In the genomic region with DNA sequence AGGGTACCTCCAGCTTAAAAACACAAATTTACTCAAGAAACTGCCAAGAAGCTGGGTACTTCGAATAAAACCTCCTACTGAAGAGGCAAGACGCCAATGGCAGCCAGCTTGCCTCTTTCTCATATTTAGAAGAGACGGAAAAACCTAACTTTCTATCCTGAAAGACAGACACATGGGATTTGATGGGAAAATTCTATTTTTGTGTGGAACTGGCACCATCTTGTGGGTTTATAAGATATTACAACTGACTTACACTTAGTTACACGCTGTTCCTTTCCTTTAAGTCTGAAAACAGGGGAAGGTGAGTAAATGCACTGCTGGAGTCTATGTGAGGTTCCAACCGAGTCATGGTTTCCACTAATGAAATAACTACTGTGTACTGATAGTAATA, we compare ENCODE assay signal across 8 cellular contexts. TPM values are rescaled to one million over a fixed set of nuclear protein-coding genes. Genes with fewer than 3 reads are reported as not detected.
DNase-seq lines count a peak whose midpoint lies in the region; ATAC-seq and TF ChIP-seq lines count a peak whose summit lies in the region.

No MANE protein-coding gene starts in this region.

- peak; percentile 55 for TF ChIP-seq CTCF in DOHH2 (IDR thresholded peaks at IDR 0.05; ENCODE audit: low read depth, low read length, poor library complexity, severe bottlenecking)
- peak; percentile 34 for TF ChIP-seq CTCF in brain microvascular endothelial cell (IDR thresholded peaks at IDR 0.05; ENCODE audit: low read depth, low read length, missing control alignments)
- TF ChIP-seq CTCF in CD8-positive, alpha-beta T cell (IDR thresholded peaks at IDR 0.05): no peak

- H3K36me3 ChIP-seq in DOHH2 (ENCODE audit: control insufficient read depth, low read length) (peaks cover 51% of the 10 kb centered on the region), brain microvascular endothelial cell (replicated peaks) (peaks cover 11% of the 10 kb centered on the region), aorta (ENCODE audit: control insufficient read depth in 1 of 2, insufficient read depth in 2 of 2, low read length in 1 of 2) (peaks cover 5 to 14% of the 10 kb centered on the region in 2 donors)
- H3K36me3 ChIP-seq in CD8-positive, alpha-beta T cell (ENCODE audit: insufficient read depth, low read length): peaks cover 19% of the 10 kb centered on the region

- intact Hi-C loops in aorta (cut with DNase I): loop anchor here in 1 of 2 donors (10.0 kb wide), 1 partner anchor 1112 kb away; no protein-coding TSS in a partner anchor
- intact Hi-C loops in CD8-positive, alpha-beta T cell (cut with DNase I, micrococcal nuclease): loop anchor here in 1 of 2 experiments (5.0 kb wide), 1 partner anchor 35 kb away; the partner anchor contains the start of gene MAP2K4

- CTCF ChIA-PET in CD8-positive, alpha-beta T cell (lab: Charles Lee): interaction anchor here (0.7 to 0.9 kb wide), 3 partner anchors 33 to 135 kb away, joined by 3 read pairs; no protein-coding TSS in a partner anchor

- no peaks in the 10 kb centered on the region for H3K79me2 ChIP-seq in DOHH2 (ENCODE audit: control insufficient read depth, low read length)

- H3K4me1 Mint-ChIP-seq in CD8-positive, alpha-beta T cell (ENCODE audit: low read depth): peaks cover 28% of the 10 kb centered on the region

- H3F3A ChIP-seq in DOHH2 (ENCODE audit: control insufficient read depth, insufficient read depth): no peaks in the 10 kb centered on the region

- H3K4me3 Mint-ChIP-seq in CD8-positive, alpha-beta T cell: no peak overlapping the region

- POLR2A ChIA-PET in CD8-positive, alpha-beta T cell (lab: Charles Lee): no interaction called here

- no peaks in the 10 kb centered on the region for H3K27me3 Mint-ChIP-seq in CD8-positive, alpha-beta T cell (ENCODE audit: low read depth)

- peaks cover 85% of the 10 kb centered on the region for H3K36me3 Mint-ChIP-seq in CD8-positive, alpha-beta T cell

- H3K27me3 ChIP-seq in DOHH2 (ENCODE audit: control insufficient read depth, low read length): no peaks in the 10 kb centered on the region
- H3K27me3 ChIP-seq in brain microvascular endothelial cell (replicated peaks): no peaks in the 10 kb centered on the region
- H3K27me3 ChIP-seq in aorta (ENCODE audit: control insufficient read depth in 1 of 2, insufficient read depth in 2 of 2, low read length in 1 of 2): no peaks in the 10 kb centered on the region
- H3K27me3 ChIP-seq in CD8-positive, alpha-beta T cell (ENCODE audit: insufficient read depth, low read length): no peaks in the 10 kb centered on the region

- no peaks in the 10 kb centered on the region for H3K9me3 Mint-ChIP-seq in CD8-positive, alpha-beta T cell

- DNase-seq in LoVo (ENCODE audit: low spot score): peak; percentile 35
- peak; percentile 18 for DNase-seq in brain microvascular endothelial cell
- peak; percentile 44 for DNase-seq in kidney glomerular epithelial cell (lab: John Stamatoyannopoulos, UW)
- DNase-seq in aorta: no peak
- DNase-seq in NCI-H226: no peak
- DNase-seq in CD8-positive, alpha-beta T cell: no peak

- 8 to 15% methylated on average over 5 of the region's 5 CpGs for WGBS in aorta, 2 donors

- no peaks in the 10 kb centered on the region for H4K20me1 ChIP-seq in DOHH2 (ENCODE audit: control insufficient read depth, insufficient read depth, low read depth, low read length)

- no peak overlapping the region for H3K27ac ChIP-seq in DOHH2 (ENCODE audit: low read depth, low read length)
- H3K27ac ChIP-seq in brain microvascular endothelial cell: no peak overlapping the region
- no peak overlapping the region for H3K27ac ChIP-seq in aorta (ENCODE audit: low read depth in 1 of 2, low read length in 2 of 2)
- no peak overlapping the region for H3K27ac ChIP-seq in CD8-positive, alpha-beta T cell (ENCODE audit: low read depth, low read length)

- no peaks in the 10 kb centered on the region for H3K9me2 ChIP-seq in DOHH2 (replicated peaks; ENCODE audit: control insufficient read depth, low read length)

- H3K4me3 ChIP-seq in DOHH2 (ENCODE audit: low read length) (no peak overlapping the region), brain microvascular endothelial cell (ENCODE audit: low read depth, low read length) (no peak overlapping the region), aorta (ENCODE audit: low read length in 2 of 2) (no peak overlapping the region)
- no peak overlapping the region for H3K4me3 ChIP-seq in CD8-positive, alpha-beta T cell (ENCODE audit: low read depth, low read length)

- ATAC-seq in aorta (ENCODE audit: low FRiP score) (peak; percentile 76), GM21737 (IDR thresholded peaks at IDR 0.05; ENCODE audit: unreplicated experiment) (no peak)
- no peak for ATAC-seq in CD8-positive, alpha-beta T cell

- no peak overlapping the region for H3K4me2 ChIP-seq in DOHH2 (ENCODE audit: low read length)

- H3K4me1 ChIP-seq in DOHH2 (ENCODE audit: control insufficient read depth, low read length) (no peaks in the 10 kb centered on the region), aorta (ENCODE audit: control insufficient read depth in 1 of 2, insufficient read depth in 2 of 2, low read length in 2 of 2) (no peaks in the 10 kb centered on the region)
- no peaks in the 10 kb centered on the region for H3K4me1 ChIP-seq in CD8-positive, alpha-beta T cell (ENCODE audit: insufficient read depth, low read length)

- H3K9me3 ChIP-seq in DOHH2 (ENCODE audit: control insufficient read depth, insufficient read depth, low read length) (no peaks in the 10 kb centered on the region), aorta (ENCODE audit: control insufficient read depth, low read length) (no peaks in the 10 kb centered on the region)
- H3K9me3 ChIP-seq in CD8-positive, alpha-beta T cell (ENCODE audit: low read length): no peaks in the 10 kb centered on the region

- in situ Hi-C loops in brain microvascular endothelial cell (cut with HindIII; ENCODE audit: low pct_ligation_motif_present, low sequenced_read_pairs): loop anchor here (25.0 kb wide), 1 partner anchor 1250 kb away; the partner anchor contains the start of gene TMEM220

- no peak overlapping the region for H3K27ac Mint-ChIP-seq in CD8-positive, alpha-beta T cell

RNA-seq across cellular contexts. Expression of gene ZNF18, which starts 10.3 kb away (rescaled TPM):
- total RNA-seq in aorta: 1 to 10 TPM; 5.6 to 9.2 TPM
- polyA plus RNA-seq in aorta: 10 to 100 TPM in 1 of 2 donors, 1 to 10 TPM in 1; 2.9 to 10.5 TPM
- 10 to 100 TPM; 13.1 to 14.8 TPM for total RNA-seq in CD8-positive, alpha-beta T cell

RNA-seq across cellular contexts. Expression of gene MAP2K4, which starts 33.7 kb away (rescaled TPM):
- total RNA-seq in aorta: 10 to 100 TPM; 34.3 to 39.3 TPM
- polyA plus RNA-seq in aorta: 10 to 100 TPM in 1 of 2 donors, 1 to 10 TPM in 1; 9.3 to 13.4 TPM
- 10 to 100 TPM; 29.4 to 31.7 TPM for total RNA-seq in CD8-positive, alpha-beta T cell

Comparison
In these comparisons a context has a peak if more than half of its experiments do, and no peak if none do; other contexts are left out.
1. DNase-seq: peak in LoVo (single experiment), brain microvascular endothelial cell (single experiment) and kidney glomerular epithelial cell (single experiment); none in aorta (0 of 2), NCI-H226 (single experiment) and CD8-positive, alpha-beta T cell (0 of 7).